In the genomic region with DNA sequence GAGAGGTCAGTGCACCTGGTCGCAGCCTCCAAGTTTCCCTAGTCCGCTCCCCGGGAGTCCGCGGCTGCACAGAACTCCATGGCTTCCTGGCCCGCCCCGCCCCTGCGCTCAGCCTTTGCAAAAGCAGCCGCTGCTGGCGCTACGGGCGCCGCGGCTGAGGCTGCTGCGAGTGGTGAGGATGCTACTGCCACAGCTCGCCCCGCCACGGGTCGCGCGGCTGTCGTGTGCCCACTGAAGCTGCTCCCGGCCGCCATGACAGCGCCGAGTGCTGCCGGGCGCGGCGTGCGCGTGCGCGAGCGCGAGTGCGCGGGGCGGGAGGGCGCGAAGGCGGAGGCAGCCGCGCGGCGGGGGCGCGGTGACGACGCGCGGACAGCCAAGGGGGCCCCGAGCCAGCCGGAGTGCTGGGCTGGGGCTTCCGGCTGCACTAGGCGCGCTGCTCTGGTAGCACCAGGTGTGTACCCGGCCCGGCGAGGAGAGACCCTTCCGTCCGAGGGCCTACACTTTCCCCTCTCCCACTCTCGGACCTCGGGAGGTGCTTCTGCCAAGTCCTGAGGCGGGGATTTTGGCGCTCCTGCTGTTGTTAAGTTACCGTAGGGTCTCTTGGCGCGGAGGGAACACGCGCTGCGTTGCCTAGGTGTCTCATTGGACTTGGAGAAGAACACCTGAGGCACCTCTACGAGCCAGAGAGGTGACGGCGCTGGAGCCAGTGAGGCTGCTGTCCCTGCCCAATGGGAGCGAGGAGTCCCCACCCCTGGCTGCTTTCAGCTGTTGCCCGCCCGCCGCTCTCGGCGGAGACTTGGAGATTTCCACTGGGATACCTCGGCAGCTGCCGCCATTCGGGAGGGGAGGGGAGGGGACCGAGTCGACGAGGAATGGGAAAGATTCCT, we compare ENCODE assay signal across 8 cellular contexts. TPM values are rescaled to one million over a fixed set of nuclear protein-coding genes. Genes with fewer than 3 reads are reported as not detected.
DNase-seq lines count a peak whose midpoint lies in the region; ATAC-seq lines count a peak whose summit lies in the region.

No MANE protein-coding gene starts in this region.

- DNase-seq in CD8-positive, alpha-beta memory T cell: peak; percentile 75 to 91 (median 88)
- DNase-seq in NCI-H774 (lab: John Stamatoyannopoulos, UW) (peak; percentile 77), mesendoderm (peak; percentile 97)
- DNase-seq in activated CD8-positive, alpha-beta memory T cell treated with anti-CD3 and anti-CD28 coated beads for 1 hour (ENCODE audit: extremely low read depth in 1 of 2, low read depth in 1 of 2): peak; percentile 44 to 69
- DNase-seq in effector memory CD8-positive, alpha-beta T cell: peak; percentile 75 to 84 (median 82)
- DNase-seq in stimulated activated CD8-positive, alpha-beta memory T cell treated with anti-CD3 and anti-CD28 coated beads, Interleukin-12 subunit alpha, Interleukin-12 subunit beta, amount 100 ng/mL, for 4 hours (ENCODE audit: low read depth): peak; percentile 77

- WGBS in mesendoderm (ENCODE audit: extremely low coverage, insufficient coverage, low lambda C conversion rate): no CpG with 5 or more reads among the region's 87 CpGs

- peak overlapping the region; percentile 98 to 100 (median 100) for H3K4me3 Mint-ChIP-seq in CD8-positive, alpha-beta memory T cell
- peak overlapping the region; percentile 98 to 100 for H3K4me3 Mint-ChIP-seq in effector memory CD8-positive, alpha-beta T cell

- no peaks in the 10 kb centered on the region for H3K9me3 Mint-ChIP-seq in CD8-positive, alpha-beta memory T cell
- H3K9me3 Mint-ChIP-seq in effector memory CD8-positive, alpha-beta T cell: no peaks in the 10 kb centered on the region

- H3K23ac ChIP-seq in mesendoderm (ENCODE audit: low read length): peak overlapping the region; percentile 94

- no peaks in the 10 kb centered on the region for H3K27me3 ChIP-seq in CD8-positive, alpha-beta memory T cell (ENCODE audit: insufficient read depth, low read length, poor library complexity, severe bottlenecking)
- no peaks in the 10 kb centered on the region for H3K27me3 ChIP-seq in mesendoderm (ENCODE audit: insufficient read depth, low read length, poor library complexity)

- H3K4me1 Mint-ChIP-seq in CD8-positive, alpha-beta memory T cell: peaks cover 31 to 38% (median 37%) of the 10 kb centered on the region in 3 donors
- H3K4me1 Mint-ChIP-seq in effector memory CD8-positive, alpha-beta T cell (ENCODE audit: low read depth in 2 of 2): peaks cover 21 to 32% of the 10 kb centered on the region in 2 donors

- H3K4me2 ChIP-seq in mesendoderm (ENCODE audit: low read length): peak overlapping the region; percentile 96

- H3K79me1 ChIP-seq in mesendoderm (ENCODE audit: low read length): peaks cover 2% of the 10 kb centered on the region

- peaks cover 16% of the 10 kb centered on the region for H3K4me1 ChIP-seq in CD8-positive, alpha-beta memory T cell (ENCODE audit: insufficient read depth, low read length)
- no peaks in the 10 kb centered on the region for H3K4me1 ChIP-seq in mesendoderm (ENCODE audit: control insufficient read depth, low read depth, low read length)

- POLR2A ChIA-PET in CD8-positive, alpha-beta memory T cell (lab: Charles Lee): interaction anchor here (0.5 to 4.3 kb wide), 3 partner anchors 81 to 102 kb away, joined by 3 to 30 read pairs (median 3); partner anchors contain the start of gene RPS3A

- H2BK5ac ChIP-seq in mesendoderm (ENCODE audit: low read length): peak overlapping the region; percentile 91

- H3K18ac ChIP-seq in mesendoderm (ENCODE audit: low read length): peak overlapping the region; percentile 85

- H3K56ac ChIP-seq in mesendoderm (ENCODE audit: low read length): peak overlapping the region; percentile 98

- H3K27me3 Mint-ChIP-seq in CD8-positive, alpha-beta memory T cell: peaks cover 0 to 3% of the 10 kb centered on the region in 2 donors
- peaks cover 0 to 10% of the 10 kb centered on the region in 2 donors for H3K27me3 Mint-ChIP-seq in effector memory CD8-positive, alpha-beta T cell

- peak overlapping the region; percentile 81 for H3K4ac ChIP-seq in mesendoderm (ENCODE audit: low read depth, low read length)

- H2BK15ac ChIP-seq in mesendoderm (replicated peaks; ENCODE audit: low read depth): no peak overlapping the region

- H2BK120ac ChIP-seq in mesendoderm (ENCODE audit: low read depth, low read length): no peak overlapping the region

- peaks cover 3% of the 10 kb centered on the region for H3K36me3 ChIP-seq in CD8-positive, alpha-beta memory T cell (ENCODE audit: insufficient read depth, low read length)
- no peaks in the 10 kb centered on the region for H3K36me3 ChIP-seq in mesendoderm (ENCODE audit: control insufficient read depth, insufficient read depth, low read length)

- peaks cover 30% of the 10 kb centered on the region for H3K79me2 ChIP-seq in mesendoderm (ENCODE audit: control insufficient read depth, insufficient read depth, low read length)

- H3K9me3 ChIP-seq in CD8-positive, alpha-beta memory T cell (ENCODE audit: low read length): no peaks in the 10 kb centered on the region

- H4K8ac ChIP-seq in mesendoderm (ENCODE audit: low read depth, low read length): no peak overlapping the region

- peak overlapping the region; percentile 92 to 100 (median 99) for H3K27ac Mint-ChIP-seq in CD8-positive, alpha-beta memory T cell
- peak overlapping the region; percentile 95 to 96 for H3K27ac Mint-ChIP-seq in effector memory CD8-positive, alpha-beta T cell

- CTCF ChIA-PET in CD8-positive, alpha-beta memory T cell (lab: Charles Lee): interaction anchor here (1.2 to 1.6 kb wide), 2 partner anchors 13 to 85 kb away, joined by 3 to 5 read pairs; no protein-coding TSS in a partner anchor

- H3K4me3 ChIP-seq in CD8-positive, alpha-beta memory T cell (ENCODE audit: low read length): peak overlapping the region; percentile 74
- H3K4me3 ChIP-seq in mesendoderm (ENCODE audit: low read length): peak overlapping the region; percentile 80

- H2AK5ac ChIP-seq in mesendoderm (ENCODE audit: low read length): no peak overlapping the region

- H3K9ac ChIP-seq in mesendoderm (ENCODE audit: low read length): peak overlapping the region; percentile 91

- ATAC-seq in GM19455 (IDR thresholded peaks at IDR 0.05; ENCODE audit: unreplicated experiment) (peak; percentile 74), HG03571 (IDR thresholded peaks at IDR 0.05; ENCODE audit: unreplicated experiment) (peak; percentile 85)
- peak; percentile 75 for ATAC-seq in effector memory CD8-positive, alpha-beta T cell (replicated peaks)

- H3K36me3 Mint-ChIP-seq in CD8-positive, alpha-beta memory T cell: peaks cover 0 to 20% (median 2%) of the 10 kb centered on the region in 3 donors
- H3K36me3 Mint-ChIP-seq in effector memory CD8-positive, alpha-beta T cell (ENCODE audit: insufficient read depth): peaks cover 5% of the 10 kb centered on the region

- H4K5ac ChIP-seq in mesendoderm (ENCODE audit: low read length): peak overlapping the region; percentile 98

- H3K27ac ChIP-seq in CD8-positive, alpha-beta memory T cell (ENCODE audit: low read depth, low read length): peak overlapping the region; percentile 83
- H3K27ac ChIP-seq in mesendoderm (ENCODE audit: low read depth, low read length): peak overlapping the region; percentile 99

RNA-seq across cellular contexts. Expression of gene LRBA, which starts 0.6 kb away (rescaled TPM):
- 10 to 100 TPM; 56.4 to 61.9 TPM for total RNA-seq in CD8-positive, alpha-beta memory T cell
- polyA plus RNA-seq in CD8-positive, alpha-beta memory T cell: 25.9 TPM
- polyA plus RNA-seq in mesendoderm (2013, experiment 1 of 2): 17.7 TPM
- polyA plus RNA-seq in mesendoderm (2013, experiment 2 of 2): 17.8 TPM

Comparison
In these comparisons a context has a peak if more than half of its experiments do, and no peak if none do; other contexts are left out.
1. Peak in every context shown above with its lines: DNase-seq, ATAC-seq, H3K4me3 ChIP-seq and H3K27ac ChIP-seq.